Comparison of ENCODE assay signal across 8 cellular contexts in the genomic region with DNA sequence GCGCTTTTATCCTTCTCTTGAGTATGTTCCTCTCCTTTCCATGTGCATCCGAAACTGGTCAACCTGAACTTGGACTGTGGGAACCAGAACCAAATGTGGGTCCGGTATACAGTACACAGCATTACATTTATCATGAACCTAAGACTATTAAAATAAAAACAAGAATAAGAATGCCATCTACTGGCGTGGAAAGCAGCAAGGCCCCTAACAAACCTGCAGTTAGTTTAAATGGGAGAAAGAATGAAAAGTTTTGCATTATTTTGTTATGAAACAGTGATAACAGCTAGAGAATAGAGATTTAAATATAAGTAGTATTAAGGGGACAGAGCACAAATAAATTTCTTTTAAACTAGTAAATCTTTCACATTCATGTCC.
DNase-seq lines count a peak whose midpoint lies in the region; ATAC-seq, FAIRE-seq and TF ChIP-seq lines count a peak whose summit lies in the region.
"Had no signal": no experiment of that assay in that cellular context is flagged by ENCODE, and none has a peak within 500 bp of the region (broad histone marks: within the 10 kb centered on the region; RNA-seq: fewer than 3 reads in every experiment).

No MANE protein-coding gene starts in this region.

- H3K27me3 ChIP-seq in Loucy (ENCODE audit: insufficient read depth, low read length, poor library complexity, severe bottlenecking) = no peaks in the 10 kb centered on the region
- no peaks in the 10 kb centered on the region for H3K27me3 ChIP-seq in sigmoid colon
- no peaks in the 10 kb centered on the region for H3K27me3 ChIP-seq in mesenchymal stem cell (ENCODE audit: control insufficient read depth in 1 of 2, insufficient read depth in 1 of 2, low read length in 2 of 2)

- 75 to 80% methylated on average over 4 of the region's 4 CpGs for WGBS in sigmoid colon, 2 donors
- 94% methylated on average over 3 of the region's 4 CpGs for WGBS in mesenchymal stem cell

- H3K27ac ChIP-seq in sigmoid colon (no peak overlapping the region), mesenchymal stem cell (ENCODE audit: low read length, poor library complexity, severe bottlenecking) (no peak overlapping the region)

- H4K91ac ChIP-seq in mesenchymal stem cell (ENCODE audit: low read length) = no peak overlapping the region

- no peaks in the 10 kb centered on the region for H3K9me2 ChIP-seq in Loucy (replicated peaks; ENCODE audit: low read depth, low read length)

- H2AK5ac ChIP-seq in mesenchymal stem cell (ENCODE audit: low read length, severe bottlenecking) = no peak overlapping the region

- peaks cover 3% of the 10 kb centered on the region; the same call in 1 of the 2 replicates for H3F3A ChIP-seq in Loucy (ENCODE audit: low read depth)

- H3K4ac ChIP-seq in mesenchymal stem cell (ENCODE audit: low read depth in 1 of 2, low read length in 2 of 2) = no peak overlapping the region

- no peak overlapping the region for H3K18ac ChIP-seq in mesenchymal stem cell (ENCODE audit: low read depth in 1 of 2, low read length in 2 of 2)

- H4K20me1 ChIP-seq in Loucy (ENCODE audit: insufficient read depth, low read length, poor library complexity, severe bottlenecking) = no peaks in the 10 kb centered on the region

- H3K23ac ChIP-seq in mesenchymal stem cell (ENCODE audit: low read length in 2 of 2) = no peak overlapping the region

- H3K4me1 ChIP-seq in Loucy (ENCODE audit: insufficient read depth, low read length, poor library complexity, severe bottlenecking) (peaks cover 21% of the 10 kb centered on the region), sigmoid colon (no peaks in the 10 kb centered on the region), mesenchymal stem cell (ENCODE audit: control insufficient read depth, insufficient read depth, low read depth, low read length) (peaks cover 2% of the 10 kb centered on the region)

- no peak overlapping the region for H2BK15ac ChIP-seq in mesenchymal stem cell (ENCODE audit: low read depth, poor library complexity, severe bottlenecking)

- H2AFZ ChIP-seq in Loucy (ENCODE audit: low read length) (no peak overlapping the region), mesenchymal stem cell (ENCODE audit: low read depth, low read length) (no peak overlapping the region)

- no peaks in the 10 kb centered on the region for H3K79me2 ChIP-seq in Loucy (ENCODE audit: insufficient read depth, low read length)

- H3K14ac ChIP-seq in mesenchymal stem cell (ENCODE audit: low read length in 2 of 2) = no peak overlapping the region

- H2BK5ac ChIP-seq in mesenchymal stem cell (ENCODE audit: low read depth, low read length, poor library complexity, severe bottlenecking) = no peak overlapping the region

- TF ChIP-seq EP300 in sigmoid colon (IDR thresholded peaks at IDR 0.05) = no peak

- H2BK120ac ChIP-seq in mesenchymal stem cell (ENCODE audit: low read depth, low read length) = no peak overlapping the region

- H3K79me1 ChIP-seq in mesenchymal stem cell (replicated peaks; ENCODE audit: low read length, poor library complexity, severe bottlenecking) = no peaks in the 10 kb centered on the region

- DNase-seq in GM18507 (ENCODE audit: extremely low spot score, insufficient read length, low read depth) (no peak), epithelial cell of proximal tubule (ENCODE audit: low read depth) (no peak), sigmoid colon (no peak), mesenchymal stem cell (no peak)
- no peak for DNase-seq in activated CD4-positive, alpha-beta T cell treated with anti-CD3 and anti-CD28 coated beads, Interleukin-2, amount 50 U/mL, for 48 hours
- DNase-seq: dermis blood vessel endothelial cell had no signal

- no peak overlapping the region for H4K8ac ChIP-seq in mesenchymal stem cell (ENCODE audit: low read length)

- no peak overlapping the region for H3K4me2 ChIP-seq in Loucy (ENCODE audit: low read depth, low read length, poor library complexity, severe bottlenecking)
- H3K4me2 ChIP-seq in mesenchymal stem cell (ENCODE audit: low read length, poor library complexity, severe bottlenecking) = no peak overlapping the region

- no peak for TF ChIP-seq POLR2A in sigmoid colon (IDR thresholded peaks at IDR 0.05)

- TF ChIP-seq CTCF in Loucy (conservative IDR thresholded peaks at IDR 0.05; ENCODE audit: low read length) (peak; percentile 71), epithelial cell of proximal tubule (conservative IDR thresholded peaks at IDR 0.05; ENCODE audit: low read depth, low read length) (peak; percentile 20), sigmoid colon (IDR thresholded peaks at IDR 0.05) (no peak)

- H2BK12ac ChIP-seq in mesenchymal stem cell (ENCODE audit: low read length in 2 of 2) = no peak overlapping the region

- H3K36me3 ChIP-seq in Loucy (ENCODE audit: insufficient read depth, low read length) (no peaks in the 10 kb centered on the region), sigmoid colon (no peaks in the 10 kb centered on the region), mesenchymal stem cell (ENCODE audit: control insufficient read depth in 1 of 2, insufficient read depth in 2 of 2, low read depth in 1 of 2, low read length in 2 of 2) (no peaks in the 10 kb centered on the region)

- intact Hi-C loops in sigmoid colon (cut with DNase I) = no loop called here

- FAIRE-seq in GM18507 (lab: Jason Lieb, UNC) = peak; percentile 70

- ATAC-seq in GM21526 (IDR thresholded peaks at IDR 0.05; ENCODE audit: low FRiP score, unreplicated experiment) = peak; percentile 41

- no peaks in the 10 kb centered on the region for H3K9me3 ChIP-seq in Loucy (ENCODE audit: insufficient read depth, low read depth, low read length)
- H3K9me3 ChIP-seq in sigmoid colon = no peaks in the 10 kb centered on the region
- H3K9me3 ChIP-seq in mesenchymal stem cell (ENCODE audit: control insufficient read depth, low read length) = no peaks in the 10 kb centered on the region

- no peak overlapping the region for H3K9ac ChIP-seq in Loucy (ENCODE audit: low read depth, low read length, poor library complexity, severe bottlenecking)
- no peak overlapping the region for H3K9ac ChIP-seq in mesenchymal stem cell (ENCODE audit: low read length)

- H3K4me3 ChIP-seq in Loucy (ENCODE audit: low read length, poor library complexity, severe bottlenecking) = no peak overlapping the region
- no peak overlapping the region for H3K4me3 ChIP-seq in epithelial cell of proximal tubule (ENCODE audit: low read depth, low read length)
- no peak overlapping the region for H3K4me3 ChIP-seq in sigmoid colon
- no peak overlapping the region for H3K4me3 ChIP-seq in mesenchymal stem cell (ENCODE audit: insufficient read depth in 1 of 2, low read depth in 1 of 2, low read length in 2 of 2)

Comparison
In these comparisons a context has a peak if more than half of its experiments do, and no peak if none do; other contexts are left out.
1. CTCF ChIP-seq: peak in Loucy (single experiment) and epithelial cell of proximal tubule (single experiment); none in sigmoid colon (0 of 4).